8 cellular contexts compared by ENCODE assay signal in genomic region chr14:100241279-100241678, GRCh38. TPM values are rescaled to one million over a fixed set of nuclear protein-coding genes. Genes with fewer than 3 reads are reported as not detected.
DNase-seq lines count a peak whose midpoint lies in the region; ATAC-seq and TF ChIP-seq lines count a peak whose summit lies in the region.

No MANE protein-coding gene starts in this region.

- H3K79me2 ChIP-seq in fibroblast of lung (ENCODE audit: control insufficient read depth, insufficient read depth, low read length), result peaks cover 78% of the 10 kb centered on the region

- peak overlapping the region; percentile 100 for H3K4me2 ChIP-seq in fibroblast of lung (ENCODE audit: extremely low read depth, insufficient read depth, low read length)

- H3K27me3 ChIP-seq in SJSA1 (replicated peaks), result no peaks in the 10 kb centered on the region
- no peaks in the 10 kb centered on the region for H3K27me3 ChIP-seq in fibroblast of lung (ENCODE audit: control insufficient read depth, insufficient read depth, low read length)

- no peak overlapping the region for H2AFZ ChIP-seq in fibroblast of lung (ENCODE audit: low read length)

- TF ChIP-seq CTCF in GM12865 (IDR thresholded peaks at IDR 0.05; ENCODE audit: insufficient read depth, low read depth, low read length, missing control alignments) (no peak), fibroblast of lung (conservative IDR thresholded peaks at IDR 0.05 in 1 of 2, IDR thresholded peaks at IDR 0.05 in 1 of 2; ENCODE audit: low read depth in 1 of 2, low read length in 2 of 2) (no peak), retinal pigment epithelial cell (conservative IDR thresholded peaks at IDR 0.05; ENCODE audit: low read depth, low read length) (no peak)

- peak overlapping the region; percentile 75 for H3K9ac ChIP-seq in fibroblast of lung (ENCODE audit: insufficient read depth, low read length)

- H3K4me1 ChIP-seq in SJSA1 (replicated peaks) (peaks cover 12% of the 10 kb centered on the region), fibroblast of lung (ENCODE audit: control insufficient read depth, extremely low read depth, insufficient read depth, low read length) (peaks cover 17% of the 10 kb centered on the region)

- H3K9me3 ChIP-seq in SJSA1 (replicated peaks), result 0 out of 2 replicates have a peak, but pooled peaks cover 7% of the 10 kb centered on the region
- H3K9me3 ChIP-seq in fibroblast of lung (ENCODE audit: control insufficient read depth, insufficient read depth, low read depth, low read length), result no peaks in the 10 kb centered on the region

- ATAC-seq in GM19324 (IDR thresholded peaks at IDR 0.05; ENCODE audit: low FRiP score, unreplicated experiment) (no peak), HG02759 (IDR thresholded peaks at IDR 0.05; ENCODE audit: unreplicated experiment) (no peak)

- no peaks in the 10 kb centered on the region for H4K20me1 ChIP-seq in fibroblast of lung (ENCODE audit: control insufficient read depth, extremely low read depth, insufficient read depth, low read length)

- H3K4me3 ChIP-seq in GM12865 (ENCODE audit: low read depth, low read length), result peak overlapping the region; percentile 89
- peak overlapping the region; percentile 98 for H3K4me3 ChIP-seq in SJSA1
- peak overlapping the region; percentile 66 to 95 (median 78) for H3K4me3 ChIP-seq in fibroblast of lung (replicated peaks in 1 of 4; ENCODE audit: control extremely low read depth in 1 of 4, insufficient read depth in 1 of 4, low read depth in 3 of 4, low read length in 4 of 4)
- H3K4me3 ChIP-seq in retinal pigment epithelial cell (ENCODE audit: low read length), result peak overlapping the region; percentile 71

- H3K36me3 ChIP-seq in SJSA1 (peaks cover 48% of the 10 kb centered on the region), fibroblast of lung (ENCODE audit: control insufficient read depth, insufficient read depth, low read length) (no peaks in the 10 kb centered on the region)

- DNase-seq in GM12865 (ENCODE audit: low read depth), result no peak
- peak in 1 of 2 experiments; percentile 17 for DNase-seq in SJSA1 (ENCODE audit: low read depth in 1 of 2, low spot score in 2 of 2)
- DNase-seq in fibroblast of lung (ENCODE audit: low read depth in 2 of 2), result no peak
- DNase-seq in retinal pigment epithelial cell (ENCODE audit: low read depth), result no peak
- no peak for DNase-seq in T1000 (lab: John Stamatoyannopoulos, UW)
- no peak for DNase-seq in hepatic stellate cell (ENCODE audit: low spot score)

- H3K27ac ChIP-seq in SJSA1 (peak overlapping the region; percentile 57), fibroblast of lung (ENCODE audit: insufficient read depth, low read length) (peak overlapping the region; percentile 92)

RNA-seq across cellular contexts. Expression of gene YY1, which starts 2.3 kb away (rescaled TPM):
- 41.1 and 49.0 TPM in 2 replicates for total RNA-seq in SJSA1 (2014; rRNA removed; shearing (Covaris generic))
- 37.5 and 40.8 TPM in 2 replicates for total RNA-seq in fibroblast of lung
- 33.8 and 41.9 TPM in 2 replicates for polyA plus RNA-seq in fibroblast of lung
- 41.6 and 46.1 TPM in 2 replicates for polyA plus RNA-seq in fibroblast of lung (2012)
- polyA minus RNA-seq in fibroblast of lung (ENCODE audit: low replicate concordance), result 12.4 and 17.8 TPM in 2 replicates
